24 cellular contexts compared by ENCODE assay signal in genomic region chr15:39215006-39215405, GRCh38.
"Had no signal": no experiment of that assay in that cellular context is flagged by ENCODE, and none has a peak within 500 bp of the region (broad histone marks: within the 10 kb centered on the region; RNA-seq: fewer than 3 reads in every experiment).

No MANE protein-coding gene starts in this region.

- DNase-seq: activated CD4-positive, alpha-beta T cell treated with anti-CD3 and anti-CD28 coated beads, Interleukin-2, amount 10 ng/mL, durations not matched to agents 24 days and 14 days; activated CD8-positive, alpha-beta memory T cell treated with anti-CD3 and anti-CD28 coated beads, Interleukin-2, amount 50 U/mL, for 4 hours; activated effector memory CD4-positive, alpha-beta T cell treated with Interleukin-2 at 50 U/mL for 16 hours; activated naive CD4-positive, alpha-beta T cell treated with anti-CD3 and anti-CD28 coated beads, Interleukin-2, amount 10 ng/mL, durations not matched to agents 7 days and 5 days; activated naive CD8-positive, alpha-beta T cell treated with anti-CD3 and anti-CD28 coated beads, Interleukin-2, amount 50 U/mL, for 24 hours; activated T-cell treated with anti-CD3 and anti-CD28 coated beads, Interleukin-2, amount 50 U/mL, for 4 hours; anterior cingulate cortex; caudate nucleus; dorsolateral prefrontal cortex; heart right ventricle; kidney glomerular epithelial cell; left ventricle myocardium inferior; naive thymus-derived CD4-positive, alpha-beta T cell; pancreas; right lobe of liver; small intestine; stimulated activated CD4-positive, alpha-beta T cell treated with anti-CD3 and anti-CD28 coated beads, Interleukin-4, amount 100 ng/mL, for 24 hours; stomach; T-helper 1 cell; T-helper 9 cell; upper lobe of left lung had no signal

- ATAC-seq: activated naive CD8-positive, alpha-beta T cell treated with anti-CD3 and anti-CD28 coated beads, Interleukin-2, amount 50 U/mL, for 24 hours; activated T-cell treated with anti-CD3 and anti-CD28 coated beads, Interleukin-2, amount 50 U/mL, for 4 hours; heart right ventricle; naive thymus-derived CD4-positive, alpha-beta T cell; pancreas; right lobe of liver; stimulated activated effector memory CD8-positive, alpha-beta T cell treated with anti-CD3 and anti-CD28 coated beads, Interleukin-12 subunit alpha, Interleukin-12 subunit beta, amount 100 ng/mL, for 72 hours had no signal

- H3K27me3 ChIP-seq: heart right ventricle, pancreas, right lobe of liver, stomach, upper lobe of left lung had no signal

- H3K4me3 Mint-ChIP-seq: activated CD4-positive, alpha-beta T cell treated with anti-CD3 and anti-CD28 coated beads, Interleukin-2, amount 10 ng/mL, durations not matched to agents 24 days and 14 days; activated naive CD4-positive, alpha-beta T cell treated with anti-CD3 and anti-CD28 coated beads, Interleukin-2, amount 10 ng/mL, durations not matched to agents 7 days and 5 days; activated naive CD8-positive, alpha-beta T cell treated with anti-CD3 and anti-CD28 coated beads, Interleukin-2, amount 50 U/mL, for 24 hours; activated T-cell treated with anti-CD3 and anti-CD28 coated beads, Interleukin-2, amount 50 U/mL, for 4 hours; brain; memory B cell; naive thymus-derived CD4-positive, alpha-beta T cell; stimulated activated effector memory CD8-positive, alpha-beta T cell treated with anti-CD3 and anti-CD28 coated beads, Interleukin-12 subunit alpha, Interleukin-12 subunit beta, amount 100 ng/mL, for 72 hours had no signal

- H3K9me3 Mint-ChIP-seq: activated naive CD4-positive, alpha-beta T cell treated with anti-CD3 and anti-CD28 coated beads, Interleukin-2, amount 10 ng/mL, durations not matched to agents 7 days and 5 days; stimulated activated effector memory CD8-positive, alpha-beta T cell treated with anti-CD3 and anti-CD28 coated beads, Interleukin-12 subunit alpha, Interleukin-12 subunit beta, amount 100 ng/mL, for 72 hours had no signal

- H3K27ac Mint-ChIP-seq: activated CD4-positive, alpha-beta T cell treated with anti-CD3 and anti-CD28 coated beads, Interleukin-2, amount 10 ng/mL, durations not matched to agents 24 days and 14 days; activated naive CD4-positive, alpha-beta T cell treated with anti-CD3 and anti-CD28 coated beads, Interleukin-2, amount 10 ng/mL, durations not matched to agents 7 days and 5 days; activated naive CD8-positive, alpha-beta T cell treated with anti-CD3 and anti-CD28 coated beads, Interleukin-2, amount 50 U/mL, for 24 hours; brain; memory B cell; naive thymus-derived CD4-positive, alpha-beta T cell; stimulated activated effector memory CD8-positive, alpha-beta T cell treated with anti-CD3 and anti-CD28 coated beads, Interleukin-12 subunit alpha, Interleukin-12 subunit beta, amount 100 ng/mL, for 72 hours had no signal

- H3K4me1 ChIP-seq: right lobe of liver, upper lobe of left lung had no signal

- H3K4me3 ChIP-seq: dorsolateral prefrontal cortex, heart right ventricle, left ventricle myocardium inferior, pancreas, right lobe of liver, stomach, upper lobe of left lung had no signal

- H3K36me3 ChIP-seq: heart right ventricle, left ventricle myocardium inferior, pancreas, right lobe of liver, stomach, upper lobe of left lung had no signal

- H3K4me1 Mint-ChIP-seq: activated CD4-positive, alpha-beta T cell treated with anti-CD3 and anti-CD28 coated beads, Interleukin-2, amount 10 ng/mL, durations not matched to agents 24 days and 14 days; activated naive CD4-positive, alpha-beta T cell treated with anti-CD3 and anti-CD28 coated beads, Interleukin-2, amount 10 ng/mL, durations not matched to agents 7 days and 5 days; activated naive CD8-positive, alpha-beta T cell treated with anti-CD3 and anti-CD28 coated beads, Interleukin-2, amount 50 U/mL, for 24 hours; memory B cell; naive thymus-derived CD4-positive, alpha-beta T cell; stimulated activated effector memory CD8-positive, alpha-beta T cell treated with anti-CD3 and anti-CD28 coated beads, Interleukin-12 subunit alpha, Interleukin-12 subunit beta, amount 100 ng/mL, for 72 hours had no signal

- H3K27ac ChIP-seq: dorsolateral prefrontal cortex, pancreas, right lobe of liver, stomach, upper lobe of left lung had no signal

- H3K27me3 Mint-ChIP-seq: activated naive CD4-positive, alpha-beta T cell treated with anti-CD3 and anti-CD28 coated beads, Interleukin-2, amount 10 ng/mL, durations not matched to agents 7 days and 5 days had no signal

- H3K36me3 Mint-ChIP-seq: activated naive CD4-positive, alpha-beta T cell treated with anti-CD3 and anti-CD28 coated beads, Interleukin-2, amount 10 ng/mL, durations not matched to agents 7 days and 5 days; brain; memory B cell; naive thymus-derived CD4-positive, alpha-beta T cell; stimulated activated effector memory CD8-positive, alpha-beta T cell treated with anti-CD3 and anti-CD28 coated beads, Interleukin-12 subunit alpha, Interleukin-12 subunit beta, amount 100 ng/mL, for 72 hours had no signal

- H3K9me3 ChIP-seq: pancreas, upper lobe of left lung had no signal
